In genomic region chr3:101518421-101518871, GRCh38 we compare ENCODE assay signal across 8 cellular contexts. TPM values are rescaled to one million over a fixed set of nuclear protein-coding genes. Genes with fewer than 3 reads are reported as not detected.
DNase-seq lines count a peak whose midpoint lies in the region; ATAC-seq, FAIRE-seq and TF ChIP-seq lines count a peak whose summit lies in the region.

No MANE protein-coding gene starts in this region.

- no peak for FAIRE-seq in D721Med (lab: Jason Lieb, UNC)

- no peak for TF ChIP-seq CTCF in D721Med (IDR thresholded peaks at IDR 0.05; ENCODE audit: insufficient read depth, missing control alignments)

- intact Hi-C loops in Right ventricle myocardium superior (cut with DNase I), result no loop called here

- ATAC-seq in GM21390 (IDR thresholded peaks at IDR 0.05; ENCODE audit: unreplicated experiment) (peak; percentile 98), HG03558 (IDR thresholded peaks at IDR 0.05; ENCODE audit: extremely low read depth, unreplicated experiment) (peak; percentile 98), Right ventricle myocardium superior (ENCODE audit: poor library complexity) (no peak)

- DNase-seq in ELR (ENCODE audit: low read depth) (peak; percentile 58), myocyte (ENCODE audit: low read depth) (peak; percentile 11), D721Med (ENCODE audit: insufficient read length, low spot score) (no peak), Right ventricle myocardium superior (no peak), COLO829 (ENCODE audit: low spot score) (no peak)
- DNase-seq in activated CD4-positive, alpha-beta T cell treated with anti-CD3 and anti-CD28 coated beads, Interleukin-2, amount 50 U/mL, for 48 hours, result peak; percentile 39 to 54

RNA-seq across cellular contexts. Expression of gene SENP7, which starts 5.4 kb away (rescaled TPM):
- total RNA-seq in myocyte, result 14.2 and 15.4 TPM in 2 replicates
- polyA plus RNA-seq in myocyte (2012), result 3.6 TPM
- 8.4 TPM for total RNA-seq in Right ventricle myocardium superior

RNA-seq across cellular contexts. Expression of gene TRMT10C, which starts 43.2 kb away (rescaled TPM):
- total RNA-seq in myocyte (39.2 and 40.5 TPM in 2 replicates), Right ventricle myocardium superior (25.6 TPM)
- 9.8 TPM for polyA plus RNA-seq in myocyte (2012)

RNA-seq across cellular contexts. Expression of gene PCNP, which starts 55.5 kb away (rescaled TPM):
- total RNA-seq in myocyte (57.4 and 58.0 TPM in 2 replicates), Right ventricle myocardium superior (121 TPM)
- polyA plus RNA-seq in myocyte (2012), result 70.3 TPM

Comparison
In these comparisons a context has a peak if more than half of its experiments do, and no peak if none do; other contexts are left out.
1. DNase-seq: peak in ELR (single experiment), activated CD4-positive, alpha-beta T cell treated with anti-CD3 and anti-CD28 coated beads, Interleukin-2, amount 50 U/mL, for 48 hours (2 of 2) and myocyte (single experiment); none in D721Med (single experiment), Right ventricle myocardium superior (single experiment) and COLO829 (single experiment).